23 cellular contexts compared by ENCODE assay signal in genomic region chr14:72141084-72141483, GRCh38.
"Had no signal": no experiment of that assay in that cellular context is flagged by ENCODE, and none has a peak within 500 bp of the region (broad histone marks: within the 10 kb centered on the region; RNA-seq: fewer than 3 reads in every experiment).

No MANE protein-coding gene starts in this region.

- H3K9me3 ChIP-seq: MG63, SK-N-SH had no signal

- H3K27ac Mint-ChIP-seq: IgD-negative memory B cell; T-cell; T-helper 1 cell treated with Interleukin-12 subunit alpha and Interleukin-12 subunit beta and Interleukin-4 antibody, amounts not matched to agents 30 μg/mL and 1 μg/mL, for 36 hours had no signal

- DNase-seq: KBM-7, MG63, NCI-H1092, NCI-H1105 treated with DMSO at 0.1 percent for 48 hours, NCI-H1417 treated with DMSO at 0.1 percent for 48 hours, NCI-H2029, NCI-H2081 treated with DMSO at 0.1 percent for 48 hours, NCI-H2171, NCI-H226, NCI-H446, NCI-H510A, NCI-H524 treated with DMSO at 0.1 percent for 48 hours, NCI-H69, NCI-H774, PC-3, SHP77, SK-N-SH, SW 1271, T-cell had no signal

- H3K9me2 ChIP-seq: SK-N-SH had no signal

- ATAC-seq: Panc1, PC-3, T-cell had no signal

- H3K36me3 ChIP-seq: MG63 had no signal

- H3K27me3 ChIP-seq: MG63 had no signal

- H3K9me3 Mint-ChIP-seq: T-cell; T-helper 1 cell treated with Interleukin-12 subunit alpha and Interleukin-12 subunit beta and Interleukin-4 antibody, amounts not matched to agents 30 μg/mL and 1 μg/mL, for 36 hours had no signal

- H3K36me3 Mint-ChIP-seq: IgD-negative memory B cell, T-cell had no signal

- H3K4me2 ChIP-seq: SK-N-SH had no signal

- H3K4me3 ChIP-seq: MG63 had no signal

- H3K9ac ChIP-seq: SK-N-SH had no signal

- H3K4me1 Mint-ChIP-seq: IgD-negative memory B cell, T-cell had no signal

- H3K27ac ChIP-seq: RWPE1 had no signal

- H3K4me3 Mint-ChIP-seq: IgD-negative memory B cell; T-cell; T-helper 1 cell treated with Interleukin-12 subunit alpha and Interleukin-12 subunit beta and Interleukin-4 antibody, amounts not matched to agents 30 μg/mL and 1 μg/mL, for 36 hours had no signal
